ENCODE assay signal across 1 cellular context in the genomic region with DNA sequence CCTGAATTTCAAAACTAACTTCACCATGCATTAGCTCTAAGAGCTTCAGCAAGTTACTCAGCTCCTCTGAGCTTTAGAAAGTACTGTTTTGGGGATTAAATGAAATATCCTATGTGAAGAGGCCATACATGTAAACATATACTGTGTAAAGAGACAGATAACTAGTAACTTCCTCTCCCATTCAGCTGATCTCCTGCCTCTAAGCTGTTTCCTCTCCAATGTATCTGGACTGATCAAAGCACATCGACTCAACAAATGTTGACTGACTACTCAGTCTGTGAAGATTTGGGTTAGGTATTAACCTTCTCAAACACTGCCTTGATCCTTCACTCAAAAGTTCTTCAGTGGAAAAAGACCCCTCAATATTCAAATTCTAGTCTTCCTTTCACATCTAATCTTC.
TF ChIP-seq lines count a peak whose summit lies in the region.

No MANE protein-coding gene starts in this region.

TF ChIP-seq in HepG2, 621 proteins besides CTCF, POLR2A, EP300 and RAD21 (continued from another document and continues in another):
- TF ChIP-seq, protein P1, sequence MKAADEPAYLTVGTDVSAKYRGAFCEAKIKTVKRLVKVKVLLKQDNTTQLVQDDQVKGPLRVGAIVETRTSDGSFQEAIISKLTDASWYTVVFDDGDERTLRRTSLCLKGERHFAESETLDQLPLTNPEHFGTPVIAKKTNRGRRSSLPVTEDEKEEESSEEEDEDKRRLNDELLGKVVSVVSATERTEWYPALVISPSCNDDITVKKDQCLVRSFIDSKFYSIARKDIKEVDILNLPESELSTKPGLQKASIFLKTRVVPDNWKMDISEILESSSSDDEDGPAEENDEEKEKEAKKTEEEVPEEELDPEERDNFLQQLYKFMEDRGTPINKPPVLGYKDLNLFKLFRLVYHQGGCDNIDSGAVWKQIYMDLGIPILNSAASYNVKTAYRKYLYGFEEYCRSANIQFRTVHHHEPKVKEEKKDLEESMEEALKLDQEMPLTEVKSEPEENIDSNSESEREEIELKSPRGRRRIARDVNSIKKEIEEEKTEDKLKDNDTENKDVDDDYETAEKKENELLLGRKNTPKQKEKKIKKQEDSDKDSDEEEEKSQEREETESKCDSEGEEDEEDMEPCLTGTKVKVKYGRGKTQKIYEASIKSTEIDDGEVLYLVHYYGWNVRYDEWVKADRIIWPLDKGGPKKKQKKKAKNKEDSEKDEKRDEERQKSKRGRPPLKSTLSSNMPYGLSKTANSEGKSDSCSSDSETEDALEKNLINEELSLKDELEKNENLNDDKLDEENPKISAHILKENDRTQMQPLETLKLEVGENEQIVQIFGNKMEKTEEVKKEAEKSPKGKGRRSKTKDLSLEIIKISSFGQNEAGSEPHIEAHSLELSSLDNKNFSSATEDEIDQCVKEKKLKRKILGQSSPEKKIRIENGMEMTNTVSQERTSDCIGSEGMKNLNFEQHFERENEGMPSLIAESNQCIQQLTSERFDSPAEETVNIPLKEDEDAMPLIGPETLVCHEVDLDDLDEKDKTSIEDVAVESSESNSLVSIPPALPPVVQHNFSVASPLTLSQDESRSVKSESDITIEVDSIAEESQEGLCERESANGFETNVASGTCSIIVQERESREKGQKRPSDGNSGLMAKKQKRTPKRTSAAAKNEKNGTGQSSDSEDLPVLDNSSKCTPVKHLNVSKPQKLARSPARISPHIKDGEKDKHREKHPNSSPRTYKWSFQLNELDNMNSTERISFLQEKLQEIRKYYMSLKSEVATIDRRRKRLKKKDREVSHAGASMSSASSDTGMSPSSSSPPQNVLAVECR (CRISPR knock-in tag; IDR thresholded peaks at IDR 0.05; ENCODE audit: borderline replicate concordance), result no peak
- TF ChIP-seq KLF6 (CRISPR knock-in tag; IDR thresholded peaks at IDR 0.05) (no peak), TMF1 (CRISPR knock-in tag; IDR thresholded peaks at IDR 0.05; ENCODE audit: low read depth) (no peak), ZNF567 (CRISPR knock-in tag; IDR thresholded peaks at IDR 0.05; ENCODE audit: borderline replicate concordance) (no peak), ZNF552 (CRISPR knock-in tag; IDR thresholded peaks at IDR 0.05; ENCODE audit: borderline replicate concordance) (no peak), ZNF644 (CRISPR knock-in tag; IDR thresholded peaks at IDR 0.05; ENCODE audit: low read depth) (no peak), FOXA3 (CRISPR knock-in tag; IDR thresholded peaks at IDR 0.05) (peak; percentile 54; the same call in 1 of the 2 replicates), ESRRA (CRISPR knock-in tag; IDR thresholded peaks at IDR 0.05; ENCODE audit: low read depth) (no peak), MIER2 (CRISPR knock-in tag; IDR thresholded peaks at IDR 0.05) (no peak), NRL (CRISPR knock-in tag; IDR thresholded peaks at IDR 0.05; ENCODE audit: borderline replicate concordance) (no peak), NFRKB (IDR thresholded peaks at IDR 0.05) (no peak), FOXA1 (IDR thresholded peaks at IDR 0.05) (no peak), FOXA1 (CRISPR knock-in tag; IDR thresholded peaks at IDR 0.05) (peak; percentile 35), RAD51 (IDR thresholded peaks at IDR 0.05; ENCODE audit: borderline replicate concordance) (no peak), RFX1 (IDR thresholded peaks at IDR 0.05) (no peak), KDM4B (CRISPR knock-in tag; IDR thresholded peaks at IDR 0.05) (no peak), NFYB (CRISPR knock-in tag; IDR thresholded peaks at IDR 0.05) (no peak), SIX1 (CRISPR knock-in tag; IDR thresholded peaks at IDR 0.05; ENCODE audit: borderline replicate concordance) (peak; percentile 83; the same call in 1 of the 2 replicates), ZSCAN12 (CRISPR knock-in tag; IDR thresholded peaks at IDR 0.05) (no peak), CHCHD3 (CRISPR knock-in tag; IDR thresholded peaks at IDR 0.05) (no peak), TSC22D2 (CRISPR knock-in tag; IDR thresholded peaks at IDR 0.05; ENCODE audit: borderline replicate concordance) (no peak), ZFP37 (CRISPR knock-in tag; IDR thresholded peaks at IDR 0.05; ENCODE audit: borderline replicate concordance) (no peak), MZF1 (CRISPR knock-in tag; IDR thresholded peaks at IDR 0.05; ENCODE audit: borderline replicate concordance) (no peak), PHB2 (IDR thresholded peaks at IDR 0.05; ENCODE audit: partially characterized antibody) (no peak), SAP130 (CRISPR knock-in tag; IDR thresholded peaks at IDR 0.05; ENCODE audit: low read depth) (peak; percentile 24; the same call in 1 of the 2 replicates), BRD4 (CRISPR knock-in tag; IDR thresholded peaks at IDR 0.05) (no peak), NCOA2 (CRISPR knock-in tag; IDR thresholded peaks at IDR 0.05) (0 out of 2 replicates have a peak, but pooled peaks have one; percentile 12), SP2 (CRISPR knock-in tag; IDR thresholded peaks at IDR 0.05) (no peak), ZNF337 (CRISPR knock-in tag; IDR thresholded peaks at IDR 0.05; ENCODE audit: borderline replicate concordance, low read depth) (no peak), ZNF670 (CRISPR knock-in tag; IDR thresholded peaks at IDR 0.05; ENCODE audit: borderline replicate concordance) (no peak), MBD4 (IDR thresholded peaks at IDR 0.05; ENCODE audit: borderline replicate concordance, low read length) (no peak), ARNT (IDR thresholded peaks at IDR 0.05) (no peak), TCF7 (IDR thresholded peaks at IDR 0.05; ENCODE audit: low read depth) (peak; percentile 91)
- TF ChIP-seq, protein P2, sequence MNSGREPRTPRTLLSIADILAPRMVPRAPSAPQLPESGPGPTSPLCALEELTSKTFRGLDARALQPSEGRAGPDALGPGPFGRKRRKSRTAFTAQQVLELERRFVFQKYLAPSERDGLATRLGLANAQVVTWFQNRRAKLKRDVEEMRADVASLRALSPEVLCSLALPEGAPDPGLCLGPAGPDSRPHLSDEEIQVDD (CRISPR knock-in tag; IDR thresholded peaks at IDR 0.05; ENCODE audit: borderline replicate concordance), result no peak
- TF ChIP-seq, protein P3, sequence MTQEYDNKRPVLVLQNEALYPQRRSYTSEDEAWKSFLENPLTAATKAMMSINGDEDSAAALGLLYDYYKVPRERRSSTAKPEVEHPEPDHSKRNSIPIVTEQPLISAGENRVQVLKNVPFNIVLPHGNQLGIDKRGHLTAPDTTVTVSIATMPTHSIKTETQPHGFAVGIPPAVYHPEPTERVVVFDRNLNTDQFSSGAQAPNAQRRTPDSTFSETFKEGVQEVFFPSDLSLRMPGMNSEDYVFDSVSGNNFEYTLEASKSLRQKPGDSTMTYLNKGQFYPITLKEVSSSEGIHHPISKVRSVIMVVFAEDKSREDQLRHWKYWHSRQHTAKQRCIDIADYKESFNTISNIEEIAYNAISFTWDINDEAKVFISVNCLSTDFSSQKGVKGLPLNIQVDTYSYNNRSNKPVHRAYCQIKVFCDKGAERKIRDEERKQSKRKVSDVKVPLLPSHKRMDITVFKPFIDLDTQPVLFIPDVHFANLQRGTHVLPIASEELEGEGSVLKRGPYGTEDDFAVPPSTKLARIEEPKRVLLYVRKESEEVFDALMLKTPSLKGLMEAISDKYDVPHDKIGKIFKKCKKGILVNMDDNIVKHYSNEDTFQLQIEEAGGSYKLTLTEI (CRISPR knock-in tag; conservative IDR thresholded peaks at IDR 0.05), result no peak
- TF ChIP-seq, protein P4, sequence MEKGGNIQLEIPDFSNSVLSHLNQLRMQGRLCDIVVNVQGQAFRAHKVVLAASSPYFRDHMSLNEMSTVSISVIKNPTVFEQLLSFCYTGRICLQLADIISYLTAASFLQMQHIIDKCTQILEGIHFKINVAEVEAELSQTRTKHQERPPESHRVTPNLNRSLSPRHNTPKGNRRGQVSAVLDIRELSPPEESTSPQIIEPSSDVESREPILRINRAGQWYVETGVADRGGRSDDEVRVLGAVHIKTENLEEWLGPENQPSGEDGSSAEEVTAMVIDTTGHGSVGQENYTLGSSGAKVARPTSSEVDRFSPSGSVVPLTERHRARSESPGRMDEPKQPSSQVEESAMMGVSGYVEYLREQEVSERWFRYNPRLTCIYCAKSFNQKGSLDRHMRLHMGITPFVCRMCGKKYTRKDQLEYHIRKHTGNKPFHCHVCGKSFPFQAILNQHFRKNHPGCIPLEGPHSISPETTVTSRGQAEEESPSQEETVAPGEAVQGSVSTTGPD (CRISPR knock-in tag; IDR thresholded peaks at IDR 0.05), result no peak
- TF ChIP-seq, protein P5, sequence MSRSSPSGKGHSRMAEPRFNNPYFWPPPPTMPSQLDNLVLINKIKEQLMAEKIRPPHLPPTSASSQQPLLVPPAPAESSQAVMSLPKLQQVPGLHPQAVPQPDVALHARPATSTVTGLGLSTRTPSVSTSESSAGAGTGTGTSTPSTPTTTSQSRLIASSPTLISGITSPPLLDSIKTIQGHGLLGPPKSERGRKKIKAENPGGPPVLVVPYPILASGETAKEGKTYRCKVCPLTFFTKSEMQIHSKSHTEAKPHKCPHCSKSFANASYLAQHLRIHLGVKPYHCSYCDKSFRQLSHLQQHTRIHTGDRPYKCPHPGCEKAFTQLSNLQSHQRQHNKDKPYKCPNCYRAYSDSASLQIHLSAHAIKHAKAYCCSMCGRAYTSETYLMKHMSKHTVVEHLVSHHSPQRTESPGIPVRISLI (CRISPR knock-in tag; IDR thresholded peaks at IDR 0.05; ENCODE audit: borderline replicate concordance), result no peak
- TF ChIP-seq, protein P6, sequence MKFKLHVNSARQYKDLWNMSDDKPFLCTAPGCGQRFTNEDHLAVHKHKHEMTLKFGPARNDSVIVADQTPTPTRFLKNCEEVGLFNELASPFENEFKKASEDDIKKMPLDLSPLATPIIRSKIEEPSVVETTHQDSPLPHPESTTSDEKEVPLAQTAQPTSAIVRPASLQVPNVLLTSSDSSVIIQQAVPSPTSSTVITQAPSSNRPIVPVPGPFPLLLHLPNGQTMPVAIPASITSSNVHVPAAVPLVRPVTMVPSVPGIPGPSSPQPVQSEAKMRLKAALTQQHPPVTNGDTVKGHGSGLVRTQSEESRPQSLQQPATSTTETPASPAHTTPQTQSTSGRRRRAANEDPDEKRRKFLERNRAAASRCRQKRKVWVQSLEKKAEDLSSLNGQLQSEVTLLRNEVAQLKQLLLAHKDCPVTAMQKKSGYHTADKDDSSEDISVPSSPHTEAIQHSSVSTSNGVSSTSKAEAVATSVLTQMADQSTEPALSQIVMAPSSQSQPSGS (CRISPR knock-in tag; IDR thresholded peaks at IDR 0.05), result no peak
- TF ChIP-seq, protein P7, sequence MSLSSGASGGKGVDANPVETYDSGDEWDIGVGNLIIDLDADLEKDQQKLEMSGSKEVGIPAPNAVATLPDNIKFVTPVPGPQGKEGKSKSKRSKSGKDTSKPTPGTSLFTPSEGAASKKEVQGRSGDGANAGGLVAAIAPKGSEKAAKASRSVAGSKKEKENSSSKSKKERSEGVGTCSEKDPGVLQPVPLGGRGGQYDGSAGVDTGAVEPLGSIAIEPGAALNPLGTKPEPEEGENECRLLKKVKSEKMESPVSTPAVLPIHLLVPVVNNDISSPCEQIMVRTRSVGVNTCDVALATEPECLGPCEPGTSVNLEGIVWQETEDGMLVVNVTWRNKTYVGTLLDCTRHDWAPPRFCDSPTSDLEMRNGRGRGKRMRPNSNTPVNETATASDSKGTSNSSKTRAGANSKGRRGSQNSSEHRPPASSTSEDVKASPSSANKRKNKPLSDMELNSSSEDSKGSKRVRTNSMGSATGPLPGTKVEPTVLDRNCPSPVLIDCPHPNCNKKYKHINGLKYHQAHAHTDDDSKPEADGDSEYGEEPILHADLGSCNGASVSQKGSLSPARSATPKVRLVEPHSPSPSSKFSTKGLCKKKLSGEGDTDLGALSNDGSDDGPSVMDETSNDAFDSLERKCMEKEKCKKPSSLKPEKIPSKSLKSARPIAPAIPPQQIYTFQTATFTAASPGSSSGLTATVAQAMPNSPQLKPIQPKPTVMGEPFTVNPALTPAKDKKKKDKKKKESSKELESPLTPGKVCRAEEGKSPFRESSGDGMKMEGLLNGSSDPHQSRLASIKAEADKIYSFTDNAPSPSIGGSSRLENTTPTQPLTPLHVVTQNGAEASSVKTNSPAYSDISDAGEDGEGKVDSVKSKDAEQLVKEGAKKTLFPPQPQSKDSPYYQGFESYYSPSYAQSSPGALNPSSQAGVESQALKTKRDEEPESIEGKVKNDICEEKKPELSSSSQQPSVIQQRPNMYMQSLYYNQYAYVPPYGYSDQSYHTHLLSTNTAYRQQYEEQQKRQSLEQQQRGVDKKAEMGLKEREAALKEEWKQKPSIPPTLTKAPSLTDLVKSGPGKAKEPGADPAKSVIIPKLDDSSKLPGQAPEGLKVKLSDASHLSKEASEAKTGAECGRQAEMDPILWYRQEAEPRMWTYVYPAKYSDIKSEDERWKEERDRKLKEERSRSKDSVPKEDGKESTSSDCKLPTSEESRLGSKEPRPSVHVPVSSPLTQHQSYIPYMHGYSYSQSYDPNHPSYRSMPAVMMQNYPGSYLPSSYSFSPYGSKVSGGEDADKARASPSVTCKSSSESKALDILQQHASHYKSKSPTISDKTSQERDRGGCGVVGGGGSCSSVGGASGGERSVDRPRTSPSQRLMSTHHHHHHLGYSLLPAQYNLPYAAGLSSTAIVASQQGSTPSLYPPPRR (CRISPR knock-in tag; IDR thresholded peaks at IDR 0.05; ENCODE audit: borderline replicate concordance), result peak; percentile 93
- TF ChIP-seq, protein P8, sequence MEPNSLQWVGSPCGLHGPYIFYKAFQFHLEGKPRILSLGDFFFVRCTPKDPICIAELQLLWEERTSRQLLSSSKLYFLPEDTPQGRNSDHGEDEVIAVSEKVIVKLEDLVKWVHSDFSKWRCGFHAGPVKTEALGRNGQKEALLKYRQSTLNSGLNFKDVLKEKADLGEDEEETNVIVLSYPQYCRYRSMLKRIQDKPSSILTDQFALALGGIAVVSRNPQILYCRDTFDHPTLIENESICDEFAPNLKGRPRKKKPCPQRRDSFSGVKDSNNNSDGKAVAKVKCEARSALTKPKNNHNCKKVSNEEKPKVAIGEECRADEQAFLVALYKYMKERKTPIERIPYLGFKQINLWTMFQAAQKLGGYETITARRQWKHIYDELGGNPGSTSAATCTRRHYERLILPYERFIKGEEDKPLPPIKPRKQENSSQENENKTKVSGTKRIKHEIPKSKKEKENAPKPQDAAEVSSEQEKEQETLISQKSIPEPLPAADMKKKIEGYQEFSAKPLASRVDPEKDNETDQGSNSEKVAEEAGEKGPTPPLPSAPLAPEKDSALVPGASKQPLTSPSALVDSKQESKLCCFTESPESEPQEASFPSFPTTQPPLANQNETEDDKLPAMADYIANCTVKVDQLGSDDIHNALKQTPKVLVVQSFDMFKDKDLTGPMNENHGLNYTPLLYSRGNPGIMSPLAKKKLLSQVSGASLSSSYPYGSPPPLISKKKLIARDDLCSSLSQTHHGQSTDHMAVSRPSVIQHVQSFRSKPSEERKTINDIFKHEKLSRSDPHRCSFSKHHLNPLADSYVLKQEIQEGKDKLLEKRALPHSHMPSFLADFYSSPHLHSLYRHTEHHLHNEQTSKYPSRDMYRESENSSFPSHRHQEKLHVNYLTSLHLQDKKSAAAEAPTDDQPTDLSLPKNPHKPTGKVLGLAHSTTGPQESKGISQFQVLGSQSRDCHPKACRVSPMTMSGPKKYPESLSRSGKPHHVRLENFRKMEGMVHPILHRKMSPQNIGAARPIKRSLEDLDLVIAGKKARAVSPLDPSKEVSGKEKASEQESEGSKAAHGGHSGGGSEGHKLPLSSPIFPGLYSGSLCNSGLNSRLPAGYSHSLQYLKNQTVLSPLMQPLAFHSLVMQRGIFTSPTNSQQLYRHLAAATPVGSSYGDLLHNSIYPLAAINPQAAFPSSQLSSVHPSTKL (CRISPR knock-in tag; IDR thresholded peaks at IDR 0.05), result peak; percentile 65
